21 cellular contexts compared by ENCODE assay signal in genomic region chr10:63407136-63407662, GRCh38.
"Had no signal": no experiment of that assay in that cellular context is flagged by ENCODE, and none has a peak within 500 bp of the region (broad histone marks: within the 10 kb centered on the region; RNA-seq: fewer than 3 reads in every experiment).

No MANE protein-coding gene starts in this region.

- H3K9me3 Mint-ChIP-seq: activated B cell treated with CpG ODN at 0.5 μM for 24 hours; activated naive CD8-positive, alpha-beta T cell treated with anti-CD3 and anti-CD28 coated beads, Interleukin-2, amount 50 U/mL, for 24 hours; activated T-cell treated with anti-CD3 and anti-CD28 coated beads, Interleukin-2, amount 50 U/mL, for 24 hours; endodermal cell; type B pancreatic cell had no signal

- ATAC-seq: activated CD4-positive, alpha-beta T cell treated with anti-CD3 and anti-CD28 coated beads for 36 hours; activated naive CD8-positive, alpha-beta T cell treated with anti-CD3 and anti-CD28 coated beads, Interleukin-2, amount 50 U/mL, for 24 hours; body of pancreas; gastroesophageal sphincter; left ventricle myocardium superior had no signal

- FAIRE-seq: colon had no signal

- H3K4me3 Mint-ChIP-seq: activated B cell treated with CpG ODN at 0.5 μM for 24 hours; activated CD4-positive, alpha-beta T cell treated with anti-CD3 and anti-CD28 coated beads for 36 hours; activated naive CD8-positive, alpha-beta T cell treated with anti-CD3 and anti-CD28 coated beads, Interleukin-2, amount 50 U/mL, for 24 hours; activated T-cell treated with anti-CD3 and anti-CD28 coated beads, Interleukin-2, amount 50 U/mL, for 24 hours; endodermal cell; type B pancreatic cell had no signal

- H3K27me3 Mint-ChIP-seq: activated B cell treated with CpG ODN at 0.5 μM for 24 hours; activated CD4-positive, alpha-beta T cell treated with anti-CD3 and anti-CD28 coated beads for 36 hours; activated naive CD8-positive, alpha-beta T cell treated with anti-CD3 and anti-CD28 coated beads, Interleukin-2, amount 50 U/mL, for 24 hours; activated T-cell treated with anti-CD3 and anti-CD28 coated beads, Interleukin-2, amount 50 U/mL, for 24 hours; type B pancreatic cell had no signal

- DNase-seq: activated B cell treated with CpG ODN at 0.5 μM for 24 hours; activated CD4-positive, alpha-beta T cell treated with anti-CD3 and anti-CD28 coated beads for 36 hours; activated CD4-positive, alpha-beta T cell treated with anti-CD3 and anti-CD28 coated beads, Interleukin-2, amount 50 U/mL, for 4 hours; activated CD8-positive, alpha-beta memory T cell treated with anti-CD3 and anti-CD28 coated beads for 24 hours; activated CD8-positive, alpha-beta memory T cell treated with anti-CD3 and anti-CD28 coated beads, Interleukin-2, amount 50 U/mL, for 4 hours; activated effector memory CD4-positive, alpha-beta T cell treated with Interleukin-2 at 50 U/mL for 16 hours; activated naive CD4-positive, alpha-beta T cell treated with anti-CD3 and anti-CD28 coated beads, Interleukin-2, amount 50 U/mL, for 16 hours; activated naive CD8-positive, alpha-beta T cell treated with anti-CD3 and anti-CD28 coated beads, Interleukin-2, amount 50 U/mL, for 24 hours; activated T-cell treated with anti-CD3 and anti-CD28 coated beads, Interleukin-2, amount 50 U/mL, for 24 hours; anterior cingulate cortex; body of pancreas; endodermal cell; esophagus squamous epithelium; hypothalamus; left ventricle myocardium superior; nucleus accumbens; retina; stimulated activated CD4-positive, alpha-beta T cell treated with anti-CD3 and anti-CD28 coated beads, Interleukin-4, amount 100 ng/mL, for 4 hours had no signal

- H3K27ac Mint-ChIP-seq: activated B cell treated with CpG ODN at 0.5 μM for 24 hours; activated CD4-positive, alpha-beta T cell treated with anti-CD3 and anti-CD28 coated beads for 36 hours; activated naive CD8-positive, alpha-beta T cell treated with anti-CD3 and anti-CD28 coated beads, Interleukin-2, amount 50 U/mL, for 24 hours; activated T-cell treated with anti-CD3 and anti-CD28 coated beads, Interleukin-2, amount 50 U/mL, for 24 hours; endodermal cell; type B pancreatic cell had no signal
